Comparison of ENCODE assay signal across 18 cellular contexts in the genomic region with DNA sequence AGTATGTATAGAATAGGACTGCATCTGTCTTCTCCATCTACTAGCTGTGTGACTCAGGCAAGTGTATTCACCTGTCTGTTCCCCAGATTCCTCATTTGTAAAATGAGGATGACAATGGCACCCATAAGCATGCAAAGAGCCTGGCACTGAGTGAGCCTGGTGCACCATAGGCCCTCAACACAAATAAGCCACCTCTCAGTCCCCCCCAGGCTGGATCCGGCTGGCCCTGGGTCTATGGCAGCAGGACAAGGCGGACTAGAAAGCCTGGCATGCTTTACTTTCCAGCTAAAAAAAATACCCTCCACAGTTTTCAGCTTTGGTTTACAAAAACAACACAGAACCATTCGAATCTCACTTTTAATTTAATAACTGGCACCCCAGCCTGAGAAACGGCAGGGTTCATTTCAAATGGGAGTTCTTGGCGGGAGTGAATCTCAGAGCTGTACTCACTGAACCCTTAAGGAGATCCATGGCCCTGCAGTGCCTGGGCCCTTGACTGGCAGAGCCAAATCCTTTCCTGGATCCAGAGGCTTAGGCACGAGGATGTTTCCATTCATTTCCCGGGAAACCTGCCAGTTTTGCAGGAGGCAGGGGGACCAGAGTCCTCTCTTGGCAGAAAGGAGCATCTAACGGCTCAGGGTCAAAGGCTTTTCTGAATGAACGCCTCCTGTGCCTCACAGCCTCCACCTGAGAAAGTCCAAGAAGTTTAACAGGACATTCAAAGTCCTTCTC. TPM values are rescaled to one million over a fixed set of nuclear protein-coding genes. Genes with fewer than 3 reads are reported as not detected.
A peak's percentile ranks its signal among the peaks of the same experiment; 100 is the strongest.
DNase-seq lines count a peak whose midpoint lies in the region; TF ChIP-seq lines count a peak whose summit lies in the region.
"Had no signal": no experiment of that assay in that cellular context is flagged by ENCODE, and none has a peak within 500 bp of the region (broad histone marks: within the 10 kb centered on the region; RNA-seq: fewer than 3 reads in every experiment).

No MANE protein-coding gene starts in this region.

- TF ChIP-seq CTCF in tibial nerve (IDR thresholded peaks at IDR 0.05) = no peak

- H3K27ac Mint-ChIP-seq in activated naive CD8-positive, alpha-beta T cell = peak overlapping the region; percentile 16
- no peak overlapping the region for H3K27ac Mint-ChIP-seq in activated naive CD8-positive, alpha-beta T cell treated with anti-CD3 and anti-CD28 coated beads for 36 hours
- peak overlapping the region in 3 of 8 donors; percentile 34 to 64 (median 52) for H3K27ac Mint-ChIP-seq in CD8-positive, alpha-beta memory T cell
- H3K27ac Mint-ChIP-seq: activated T-cell treated with anti-CD3 and anti-CD28 coated beads, Interleukin-2, amount 50 U/mL, for 72 hours had no signal

- no peak for DNase-seq in activated naive CD8-positive, alpha-beta T cell treated with anti-CD3 and anti-CD28 coated beads for 36 hours
- DNase-seq in amygdala (lab: John Stamatoyannopoulos, UW) (peak in 39 of 56 donors; percentile 18 to 81 (median 52)), hippocampal formation (lab: John Stamatoyannopoulos, UW) (peak; percentile 61 to 65), tibial nerve (ENCODE audit: low spot score in 2 of 2) (no peak), DMS53 (lab: John Stamatoyannopoulos, UW) (no peak)
- DNase-seq in CD8-positive, alpha-beta memory T cell = no peak
- no peak for DNase-seq in activated CD8-positive, alpha-beta memory T cell treated with anti-CD3 and anti-CD28 coated beads, Interleukin-2, amount 50 U/mL, for 48 hours
- DNase-seq: ACHN; activated T-cell treated with anti-CD3 and anti-CD28 coated beads, Interleukin-2, amount 50 U/mL, for 72 hours; effector CD4-positive, alpha-beta T cell; H7; Kasumi-1; NCI-H226; SHP77 treated with DMSO at 0.1 percent for 48 hours; stimulated activated CD4-positive, alpha-beta T cell treated with anti-CD3 and anti-CD28 coated beads, Interleukin-12 subunit alpha, Interleukin-12 subunit beta, amount 100 ng/mL, for 4 hours; stimulated activated CD8-positive, alpha-beta memory T cell treated with anti-CD3 and anti-CD28 coated beads, Interleukin-4, amount 100 ng/mL, for 48 hours had no signal

- H3K4me3 Mint-ChIP-seq in activated naive CD8-positive, alpha-beta T cell = no peak overlapping the region
- H3K4me3 Mint-ChIP-seq in activated naive CD8-positive, alpha-beta T cell treated with anti-CD3 and anti-CD28 coated beads for 36 hours = no peak overlapping the region
- H3K4me3 Mint-ChIP-seq in CD8-positive, alpha-beta memory T cell = no peak overlapping the region
- H3K4me3 Mint-ChIP-seq: nephron had no signal

- H3K4me3 ChIP-seq in tibial nerve = peak overlapping the region in 1 of 4 donors; percentile 8
- no peak overlapping the region for H3K4me3 ChIP-seq in CD8-positive, alpha-beta memory T cell (ENCODE audit: low read length)

- no peaks in the 10 kb centered on the region for H3K9me3 Mint-ChIP-seq in activated naive CD8-positive, alpha-beta T cell (ENCODE audit: low read depth)
- no peaks in the 10 kb centered on the region for H3K9me3 Mint-ChIP-seq in activated naive CD8-positive, alpha-beta T cell treated with anti-CD3 and anti-CD28 coated beads for 36 hours
- no peaks in the 10 kb centered on the region for H3K9me3 Mint-ChIP-seq in CD8-positive, alpha-beta memory T cell
- H3K9me3 Mint-ChIP-seq: activated T-cell treated with anti-CD3 and anti-CD28 coated beads, Interleukin-2, amount 50 U/mL, for 72 hours; nephron had no signal

- H3K36me3 Mint-ChIP-seq in activated naive CD8-positive, alpha-beta T cell = peaks cover 14% of the 10 kb centered on the region
- H3K36me3 Mint-ChIP-seq in activated naive CD8-positive, alpha-beta T cell treated with anti-CD3 and anti-CD28 coated beads for 36 hours = peaks cover 24% of the 10 kb centered on the region
- H3K36me3 Mint-ChIP-seq in CD8-positive, alpha-beta memory T cell = peaks cover 8 to 31% (median 9%) of the 10 kb centered on the region in 3 donors

- TF ChIP-seq EP300 in tibial nerve (IDR thresholded peaks at IDR 0.05) = peak in 1 of 2 donors; percentile 26

- peaks cover 4 to 99% (median 85%) of the 10 kb centered on the region in 4 donors for H3K4me1 ChIP-seq in tibial nerve
- peaks cover 46% of the 10 kb centered on the region for H3K4me1 ChIP-seq in CD8-positive, alpha-beta memory T cell (ENCODE audit: insufficient read depth, low read length)

- H3K27me3 ChIP-seq in tibial nerve = no peaks in the 10 kb centered on the region
- H3K27me3 ChIP-seq in CD8-positive, alpha-beta memory T cell (ENCODE audit: insufficient read depth, low read length, poor library complexity, severe bottlenecking) = no peaks in the 10 kb centered on the region

- POLR2A ChIA-PET in CD8-positive, alpha-beta memory T cell (lab: Charles Lee) = no interaction called here

- H3K27me3 Mint-ChIP-seq in activated naive CD8-positive, alpha-beta T cell = no peaks in the 10 kb centered on the region
- H3K27me3 Mint-ChIP-seq in activated naive CD8-positive, alpha-beta T cell treated with anti-CD3 and anti-CD28 coated beads for 36 hours = no peaks in the 10 kb centered on the region
- peaks cover 0 to 4% of the 10 kb centered on the region in 2 donors for H3K27me3 Mint-ChIP-seq in CD8-positive, alpha-beta memory T cell

- no peak for TF ChIP-seq POLR2A in tibial nerve (IDR thresholded peaks at IDR 0.05)

- H3K27ac ChIP-seq in tibial nerve = peak overlapping the region; percentile 54 to 94 (median 78)
- H3K27ac ChIP-seq in CD8-positive, alpha-beta memory T cell (ENCODE audit: low read depth, low read length) = no peak overlapping the region

- CTCF ChIA-PET in CD8-positive, alpha-beta memory T cell (lab: Charles Lee) = interaction anchor here (0.8 to 1.2 kb wide), 2 partner anchors 10 to 21 kb away, joined by 3 read pairs; no protein-coding TSS in a partner anchor

- H3K36me3 ChIP-seq in tibial nerve = no peaks in the 10 kb centered on the region
- no peaks in the 10 kb centered on the region for H3K36me3 ChIP-seq in CD8-positive, alpha-beta memory T cell (ENCODE audit: insufficient read depth, low read length)

- WGBS in tibial nerve, 2 donors = 26 to 42% methylated on average over 9 of the region's 9 CpGs

- peaks cover 63% of the 10 kb centered on the region for H3K4me1 Mint-ChIP-seq in activated naive CD8-positive, alpha-beta T cell (ENCODE audit: low read depth)
- peaks cover 64% of the 10 kb centered on the region for H3K4me1 Mint-ChIP-seq in activated naive CD8-positive, alpha-beta T cell treated with anti-CD3 and anti-CD28 coated beads for 36 hours
- H3K4me1 Mint-ChIP-seq in CD8-positive, alpha-beta memory T cell = peaks cover 54 to 83% (median 77%) of the 10 kb centered on the region in 3 donors

- no peaks in the 10 kb centered on the region for H3K9me3 ChIP-seq in tibial nerve
- no peaks in the 10 kb centered on the region for H3K9me3 ChIP-seq in CD8-positive, alpha-beta memory T cell (ENCODE audit: low read length)

RNA-seq across cellular contexts. Expression of a gene that starts 17.7 kb away (rescaled TPM):
- 10 to 100 TPM; 38.0 to 38.8 TPM for total RNA-seq in activated naive CD8-positive, alpha-beta T cell treated with anti-CD3 and anti-CD28 coated beads for 36 hours
- total RNA-seq in tibial nerve = 100 to 1,000 TPM in 1 of 4 donors, 10 to 100 TPM in 3; 71.0 to 106 (median 87.5) TPM
- 10 to 100 TPM; 37.6 to 39.7 TPM for total RNA-seq in CD8-positive, alpha-beta memory T cell
- 4.3 TPM for polyA plus RNA-seq in CD8-positive, alpha-beta memory T cell

RNA-seq across cellular contexts. Expression of a gene that starts 36.1 kb away (rescaled TPM):
- total RNA-seq in activated naive CD8-positive, alpha-beta T cell treated with anti-CD3 and anti-CD28 coated beads for 36 hours = 10 to 100 TPM; 57.9 to 60.7 TPM
- 10 to 100 TPM; 26.4 to 44.7 (median 34.6) TPM for total RNA-seq in tibial nerve
- total RNA-seq in CD8-positive, alpha-beta memory T cell = 10 to 100 TPM; 52.9 to 54.6 TPM
- 72.9 TPM for polyA plus RNA-seq in CD8-positive, alpha-beta memory T cell

Comparison
In these comparisons a context has a peak if more than half of its experiments do, and no peak if none do; other contexts are left out.
1. DNase-seq: peak in amygdala (39 of 56) and hippocampal formation (2 of 2); none in activated naive CD8-positive, alpha-beta T cell treated with anti-CD3 and anti-CD28 coated beads for 36 hours (single experiment), tibial nerve (0 of 2), CD8-positive, alpha-beta memory T cell (0 of 5), activated CD8-positive, alpha-beta memory T cell treated with anti-CD3 and anti-CD28 coated beads, Interleukin-2, amount 50 U/mL, for 48 hours (single experiment) and DMS53 (single experiment).